17 cellular contexts compared by ENCODE assay signal in the genomic region with DNA sequence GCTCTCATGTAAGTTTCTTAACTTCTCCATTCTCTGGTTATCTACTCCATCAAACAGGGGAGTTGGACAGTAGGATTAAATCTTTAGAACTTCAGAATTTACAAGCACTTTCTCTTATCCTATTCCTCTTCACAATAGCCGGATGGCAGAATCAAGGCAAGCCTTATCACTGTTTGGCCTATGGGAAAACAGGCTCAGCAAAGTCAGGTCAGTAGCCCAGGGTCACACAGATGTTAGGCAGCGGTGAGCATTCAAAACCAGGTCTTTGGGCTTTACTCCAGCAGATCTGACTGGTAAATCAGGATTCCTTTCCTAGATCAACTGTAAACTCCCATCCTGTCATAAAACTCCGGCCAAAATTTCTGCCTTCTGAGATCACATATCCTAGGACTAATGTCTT.
DNase-seq lines count a peak whose midpoint lies in the region; ATAC-seq and TF ChIP-seq lines count a peak whose summit lies in the region.
"Had no signal": no experiment of that assay in that cellular context is flagged by ENCODE, and none has a peak within 500 bp of the region (broad histone marks: within the 10 kb centered on the region; RNA-seq: fewer than 3 reads in every experiment).

No MANE protein-coding gene starts in this region.

- H3K36me3 ChIP-seq in SK-N-MC (ENCODE audit: insufficient read depth, low read length) (no peaks in the 10 kb centered on the region), esophagus squamous epithelium (no peaks in the 10 kb centered on the region), neuronal stem cell (replicated peaks in 1 of 2; ENCODE audit: control insufficient read depth in 2 of 2, insufficient read depth in 2 of 2, low read length in 2 of 2) (no peaks in the 10 kb centered on the region)
- H3K36me3 ChIP-seq: cardiac muscle cell, upper lobe of left lung had no signal

- H4K8ac ChIP-seq in neuronal stem cell (ENCODE audit: low read depth, low read length) = no peak overlapping the region

- no peak overlapping the region for H3K23ac ChIP-seq in neuronal stem cell (ENCODE audit: low read depth, low read length, poor library complexity)

- H3K27ac ChIP-seq in C4-2B (peak overlapping the region; percentile 75), SK-N-MC (peak overlapping the region; percentile 75), esophagus squamous epithelium (peak overlapping the region; percentile 47 to 80 (median 72)), neuronal stem cell (replicated peaks; ENCODE audit: low read length) (peak overlapping the region; percentile 50)
- H3K27ac ChIP-seq: cardiac muscle cell had no signal

- intact Hi-C loops in esophagus squamous epithelium (cut with DNase I) = no loop called here

- DNase-seq in SK-N-MC (ENCODE audit: low read depth, low spot score) (no peak), esophagus squamous epithelium (lab: John Stamatoyannopoulos, UW) (no peak), neuronal stem cell (ENCODE audit: low spot score) (no peak), NCI-H1105 treated with DMSO at 0.1 percent for 48 hours (lab: John Stamatoyannopoulos, UW) (no peak), NCI-H748 treated with DMSO at 0.1 percent for 48 hours (lab: John Stamatoyannopoulos, UW) (no peak), mucosa of gallbladder (ENCODE audit: low spot score) (no peak)
- DNase-seq: activated CD4-positive, alpha-beta T cell treated with anti-CD3 and anti-CD28 coated beads for 36 hours; DMS 273 treated with DMSO at 0.1 percent for 48 hours; NCI-H1092; NCI-H2171; SIG-M5; stimulated activated CD4-positive, alpha-beta T cell treated with anti-CD3 and anti-CD28 coated beads, Interleukin-1b, Interleukin-23, amount 100 ng/mL, for 48 hours; T-helper 9 cell; upper lobe of left lung had no signal

- H3K27me3 ChIP-seq in esophagus squamous epithelium = no peaks in the 10 kb centered on the region
- no peaks in the 10 kb centered on the region for H3K27me3 ChIP-seq in neuronal stem cell (ENCODE audit: control insufficient read depth in 3 of 3, insufficient read depth in 3 of 3, low read depth in 1 of 3, low read length in 3 of 3)
- H3K27me3 ChIP-seq: cardiac muscle cell, upper lobe of left lung had no signal

- ATAC-seq in HG03520 (IDR thresholded peaks at IDR 0.05; ENCODE audit: unreplicated experiment) = no peak
- ATAC-seq: activated CD4-positive, alpha-beta T cell treated with anti-CD3 and anti-CD28 coated beads for 36 hours had no signal

- peak overlapping the region; percentile 85 for H2AFZ ChIP-seq in neuronal stem cell (ENCODE audit: low read length)

- no peak overlapping the region for H3K18ac ChIP-seq in neuronal stem cell (ENCODE audit: low read length)

- no peak for TF ChIP-seq POLR2A in esophagus squamous epithelium (IDR thresholded peaks at IDR 0.05)

- no peak overlapping the region for H4K91ac ChIP-seq in neuronal stem cell (ENCODE audit: low read depth, low read length, poor library complexity)

- no peak overlapping the region for H2BK5ac ChIP-seq in neuronal stem cell (ENCODE audit: low read length)

- no peak for TF ChIP-seq CTCF in C4-2B (conservative IDR thresholded peaks at IDR 0.05)
- TF ChIP-seq CTCF in esophagus squamous epithelium (IDR thresholded peaks at IDR 0.05) = no peak

- no peak overlapping the region for H3K4ac ChIP-seq in neuronal stem cell (ENCODE audit: low read length)

- no peak overlapping the region for H3K14ac ChIP-seq in neuronal stem cell (ENCODE audit: low read length)

- H3K4me2 ChIP-seq in neuronal stem cell (ENCODE audit: insufficient read depth, low read length, poor library complexity, severe bottlenecking) = no peak overlapping the region

- no peak overlapping the region for H2AK5ac ChIP-seq in neuronal stem cell (ENCODE audit: low read depth, low read length)

- H3K9me3 ChIP-seq in SK-N-MC (ENCODE audit: low read depth, low read length) = no peaks in the 10 kb centered on the region
- H3K9me3 ChIP-seq in esophagus squamous epithelium = no peaks in the 10 kb centered on the region
- peaks cover 0 to 5% of the 10 kb centered on the region in 2 donors for H3K9me3 ChIP-seq in neuronal stem cell (replicated peaks in 1 of 2; ENCODE audit: control insufficient read depth in 2 of 2, insufficient read depth in 1 of 2, low read depth in 1 of 2, low read length in 2 of 2)
- H3K9me3 ChIP-seq: upper lobe of left lung had no signal

- H3K4me3 ChIP-seq in SK-N-MC (no peak overlapping the region), esophagus squamous epithelium (no peak overlapping the region), neuronal stem cell (ENCODE audit: low read length in 2 of 2) (no peak overlapping the region)
- H3K4me3 ChIP-seq: cardiac muscle cell, upper lobe of left lung had no signal

- no peak overlapping the region for H2BK120ac ChIP-seq in neuronal stem cell (ENCODE audit: low read depth, low read length)

- H3K79me1 ChIP-seq in neuronal stem cell (ENCODE audit: low read depth, low read length) = no peaks in the 10 kb centered on the region

- H3K4me1 ChIP-seq in esophagus squamous epithelium (peaks cover 10 to 41% (median 17%) of the 10 kb centered on the region in 3 donors), neuronal stem cell (ENCODE audit: control insufficient read depth in 2 of 2, insufficient read depth in 1 of 2, low read depth in 1 of 2, low read length in 2 of 2) (peaks cover 8 to 21% of the 10 kb centered on the region in 2 donors)

- peak overlapping the region; percentile 19 for H3K9ac ChIP-seq in SK-N-MC (ENCODE audit: insufficient read length)
- H3K9ac ChIP-seq in neuronal stem cell (ENCODE audit: low read depth, low read length, poor library complexity) = no peak overlapping the region

- H2BK12ac ChIP-seq in neuronal stem cell (ENCODE audit: low read length) = no peak overlapping the region

- WGBS in esophagus squamous epithelium, 2 donors = 32 to 38% methylated on average over 3 of the region's 3 CpGs
- no CpG with 5 or more reads among the region's 3 CpGs for WGBS in neuronal stem cell (ENCODE audit: extremely low coverage in 2 of 2, insufficient read length in 2 of 2, insufficient replicate concordance in 1 of 2), 2 donors

- no peak overlapping the region for H2BK15ac ChIP-seq in neuronal stem cell (ENCODE audit: low read length)
